Comparison of ENCODE assay signal across 22 cellular contexts in the genomic region with DNA sequence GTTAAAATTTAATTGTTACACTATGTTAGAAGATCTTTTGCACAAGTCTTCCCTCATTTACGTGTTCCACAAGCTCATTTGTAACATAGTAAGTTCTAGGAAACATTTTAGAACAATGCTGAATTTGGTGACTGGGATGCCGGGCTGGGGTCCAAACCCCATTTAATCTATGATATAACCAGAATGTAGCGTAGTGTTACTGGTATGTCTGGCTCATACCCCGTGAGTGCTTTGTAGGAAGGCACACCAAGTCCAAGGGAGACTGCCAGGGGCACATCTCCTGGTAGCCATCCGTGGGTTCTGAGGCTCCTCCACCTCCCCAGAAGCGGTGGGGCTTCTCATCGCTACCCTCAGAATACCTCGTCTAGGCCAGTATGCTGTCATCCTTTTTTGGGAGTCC. TPM values are rescaled to one million over a fixed set of nuclear protein-coding genes. Genes with fewer than 3 reads are reported as not detected.
DNase-seq lines count a peak whose midpoint lies in the region; ATAC-seq, FAIRE-seq and TF ChIP-seq lines count a peak whose summit lies in the region.
"Had no signal": no experiment of that assay in that cellular context is flagged by ENCODE, and none has a peak within 500 bp of the region (broad histone marks: within the 10 kb centered on the region; RNA-seq: fewer than 3 reads in every experiment).

No MANE protein-coding gene starts in this region.

- DNase-seq in activated CD4-positive, alpha-beta T cell treated with anti-CD3 and anti-CD28 coated beads, Interleukin-2, amount 10 ng/mL, durations not matched to agents 24 days and 14 days = peak; percentile 45
- no peak for DNase-seq in activated CD4-positive, alpha-beta T cell treated with anti-CD3 and anti-CD28 coated beads, Interleukin-2, amount 50 U/mL, for 48 hours
- no peak for DNase-seq in K562 (ENCODE audit: extremely low read depth in 1 of 4, low spot score in 3 of 4)
- peak; percentile 34 for DNase-seq in left ventricle myocardium superior
- DNase-seq in testis = peak; percentile 75
- DNase-seq in RCC 7860 (ENCODE audit: low spot score) = no peak
- no peak for DNase-seq in NCI-H510A (lab: John Stamatoyannopoulos, UW)
- no peak for DNase-seq in natural killer cell treated with Interleukin-12 subunit alpha and Interleukin-12 subunit beta and Interleukin-15 and Interleukin-18, amount 100 ng/mL, for 72 hours (ENCODE audit: low spot score)
- DNase-seq: BE2C; Caco-2; CD4-positive, alpha-beta T cell; GOT3; KG1; NCI-H1417; NCI-H187 treated with DMSO at 0.1 percent for 48 hours; NCI-H226; NCI-H524 treated with DMSO at 0.1 percent for 48 hours; SJCRH30 had no signal

- TF ChIP-seq EP300 in K562 (IDR thresholded peaks at IDR 0.05; ENCODE audit: low read length) = no peak

- no peaks in the 10 kb centered on the region for H3K79me2 ChIP-seq in K562 (ENCODE audit: control insufficient read depth, insufficient read depth, low read length)

- H3K27me3 Mint-ChIP-seq in activated CD4-positive, alpha-beta T cell treated with anti-CD3 and anti-CD28 coated beads, Interleukin-2, amount 10 ng/mL, durations not matched to agents 24 days and 14 days = no peaks in the 10 kb centered on the region
- H3K27me3 Mint-ChIP-seq in natural killer cell treated with Interleukin-12 subunit alpha and Interleukin-12 subunit beta and Interleukin-15 and Interleukin-18, amount 100 ng/mL, for 72 hours = no peaks in the 10 kb centered on the region
- H3K27me3 Mint-ChIP-seq: CD4-positive, alpha-beta T cell had no signal

- POLR2A ChIA-PET in K562 (lab: Yijun Ruan, JAX) = interaction anchor here (0.7 kb wide), 1 partner anchor 85 kb away, joined by 3 read pairs; no protein-coding TSS in a partner anchor

- H3K9me3 Mint-ChIP-seq in activated CD4-positive, alpha-beta T cell treated with anti-CD3 and anti-CD28 coated beads, Interleukin-2, amount 10 ng/mL, durations not matched to agents 24 days and 14 days = no peaks in the 10 kb centered on the region
- no peaks in the 10 kb centered on the region for H3K9me3 Mint-ChIP-seq in natural killer cell treated with Interleukin-12 subunit alpha and Interleukin-12 subunit beta and Interleukin-15 and Interleukin-18, amount 100 ng/mL, for 72 hours
- H3K9me3 Mint-ChIP-seq: CD4-positive, alpha-beta T cell had no signal

- H4K20me1 ChIP-seq in K562 (replicated peaks; ENCODE audit: control insufficient read depth, insufficient read depth, low read length) = no peaks in the 10 kb centered on the region

- no peak for TF ChIP-seq RAD21 in K562 (CRISPR knock-in tag; conservative IDR thresholded peaks at IDR 0.05 in 1 of 2, IDR thresholded peaks at IDR 0.05 in 1 of 2)

- H3K36me3 ChIP-seq in K562 (ENCODE audit: control insufficient read depth, insufficient read depth, low read length) (no peaks in the 10 kb centered on the region), testis (ENCODE audit: low read depth, missing control alignments) (no peaks in the 10 kb centered on the region)
- H3K36me3 ChIP-seq: BE2C, SJCRH30 had no signal

- BruUV-seq in K562 (replicated peaks; lab: Mats Ljungman, UMichigan) = no TSS peak

- in situ Hi-C loops in K562 (cut with MboI) = loop anchor here (10.0 to 25.0 kb wide), 2 partner anchors 446 to 893 kb away; no protein-coding TSS in a partner anchor

- FAIRE-seq in K562 (lab: Jason Lieb, UNC) (peak; percentile 44), RCC 7860 (lab: Jason Lieb, UNC) (no peak)
- FAIRE-seq: HepG2 had no signal

- no peak overlapping the region for H3K27ac Mint-ChIP-seq in activated CD4-positive, alpha-beta T cell treated with anti-CD3 and anti-CD28 coated beads, Interleukin-2, amount 10 ng/mL, durations not matched to agents 24 days and 14 days
- no peak overlapping the region for H3K27ac Mint-ChIP-seq in natural killer cell treated with Interleukin-12 subunit alpha and Interleukin-12 subunit beta and Interleukin-15 and Interleukin-18, amount 100 ng/mL, for 72 hours
- H3K27ac Mint-ChIP-seq: CD4-positive, alpha-beta T cell had no signal

- CTCF ChIA-PET in K562 (lab: Yijun Ruan, JAX; ENCODE audit: low intra/inter-chr PET ratio) = interaction anchor here (0.6 kb wide), 1 partner anchor 141 kb away, joined by 3 read pairs; no protein-coding TSS in a partner anchor

- no peak overlapping the region for H2AFZ ChIP-seq in K562 (ENCODE audit: low read depth, low read length)

- TF ChIP-seq CTCF in K562 (IDR thresholded peaks at IDR 0.05 in 2 of 3, conservative IDR thresholded peaks at IDR 0.05 in 1 of 3; ENCODE audit: insufficient read depth in 2 of 3, low read depth in 1 of 3, low read length in 3 of 3) = no peak
- no peak for TF ChIP-seq CTCF in testis (IDR thresholded peaks at IDR 0.05)

- intact Hi-C loops in activated CD4-positive, alpha-beta T cell treated with anti-CD3 and anti-CD28 coated beads, Interleukin-2, amount 10 ng/mL, durations not matched to agents 24 days and 14 days (cut with micrococcal nuclease) = no loop called here
- intact Hi-C loops in K562 (cut with micrococcal nuclease) (loop anchor here (10.0 kb wide), 1 partner anchor 144 kb away; no protein-coding TSS in a partner anchor), left ventricle myocardium superior (cut with micrococcal nuclease) (no loop called here), testis (cut with DNase I; ENCODE audit: low total_unique reads) (no loop called here)

- H3K27ac ChIP-seq in K562 (ENCODE audit: extremely low read depth, low read depth, low read length) (no peak overlapping the region), testis (no peak overlapping the region)
- H3K27ac ChIP-seq: 22Rv1, RWPE1, SJCRH30 had no signal

- H3K4me2 ChIP-seq in K562 (ENCODE audit: insufficient read depth, low read length) = no peak overlapping the region

- H3K36me3 Mint-ChIP-seq in activated CD4-positive, alpha-beta T cell treated with anti-CD3 and anti-CD28 coated beads, Interleukin-2, amount 10 ng/mL, durations not matched to agents 24 days and 14 days (ENCODE audit: low read depth) = peaks cover under 1% of the 10 kb centered on the region
- H3K36me3 Mint-ChIP-seq in natural killer cell treated with Interleukin-12 subunit alpha and Interleukin-12 subunit beta and Interleukin-15 and Interleukin-18, amount 100 ng/mL, for 72 hours = no peaks in the 10 kb centered on the region

- H3K27me3 ChIP-seq in K562 (ENCODE audit: control insufficient read depth in 2 of 2, insufficient read depth in 2 of 2, low read length in 2 of 2) (no peaks in the 10 kb centered on the region), testis (no peaks in the 10 kb centered on the region)
- H3K27me3 ChIP-seq: BE2C, SJCRH30 had no signal

- H3K9ac ChIP-seq in K562 (ENCODE audit: insufficient read depth in 1 of 2, low read depth in 2 of 2, low read length in 2 of 2) = no peak overlapping the region

- ATAC-seq in K562 (peak; percentile 19; the same call in 2 of the 3 replicates), left ventricle myocardium superior (peak; percentile 80)
- ATAC-seq in natural killer cell treated with Interleukin-12 subunit alpha and Interleukin-12 subunit beta and Interleukin-15 and Interleukin-18, amount 100 ng/mL, for 72 hours = no peak
- ATAC-seq: HCT116, HepG2 had no signal

- WGBS in K562 (ENCODE audit: insufficient coverage, low coverage, missing lambda C conversion rate) = 58% methylated on average over 8 of the region's 8 CpGs
- 51 to 58% methylated on average over 8 of the region's 8 CpGs for WGBS in testis, 2 donors

- TF ChIP-seq POLR2A in K562 (conservative IDR thresholded peaks at IDR 0.05) = no peak
- TF ChIP-seq POLR2A in testis (IDR thresholded peaks at IDR 0.05) = no peak

- H3K4me1 Mint-ChIP-seq in activated CD4-positive, alpha-beta T cell treated with anti-CD3 and anti-CD28 coated beads, Interleukin-2, amount 10 ng/mL, durations not matched to agents 24 days and 14 days = no peaks in the 10 kb centered on the region
- H3K4me1 Mint-ChIP-seq in natural killer cell treated with Interleukin-12 subunit alpha and Interleukin-12 subunit beta and Interleukin-15 and Interleukin-18, amount 100 ng/mL, for 72 hours (ENCODE audit: low read depth in 2 of 2) = no peaks in the 10 kb centered on the region

- no peaks in the 10 kb centered on the region for H3K9me1 ChIP-seq in K562 (ENCODE audit: control insufficient read depth, insufficient read depth, low read length)

- no peak overlapping the region for H3K4me3 ChIP-seq in K562
- H3K4me3 ChIP-seq in testis = no peak overlapping the region
- H3K4me3 ChIP-seq: SJCRH30 had no signal

- H3K9me3 ChIP-seq in K562 (replicated peaks; ENCODE audit: control insufficient read depth, insufficient read depth, low read depth, low read length) (no peaks in the 10 kb centered on the region), testis (no peaks in the 10 kb centered on the region)
- H3K9me3 ChIP-seq: BE2C, Caco-2, SJCRH30 had no signal

- H3K4me1 ChIP-seq in K562 (replicated peaks in 1 of 2; ENCODE audit: control insufficient read depth in 2 of 2, insufficient read depth in 2 of 2, low read length in 2 of 2) = no peaks in the 10 kb centered on the region; a peak in 2 of 5 replicates
- H3K4me1 ChIP-seq in testis = peaks cover 4% of the 10 kb centered on the region
- H3K4me1 ChIP-seq: BE2C, Caco-2, SJCRH30 had no signal

- no peak overlapping the region for H3K4me3 Mint-ChIP-seq in activated CD4-positive, alpha-beta T cell treated with anti-CD3 and anti-CD28 coated beads, Interleukin-2, amount 10 ng/mL, durations not matched to agents 24 days and 14 days
- no peak overlapping the region for H3K4me3 Mint-ChIP-seq in natural killer cell treated with Interleukin-12 subunit alpha and Interleukin-12 subunit beta and Interleukin-15 and Interleukin-18, amount 100 ng/mL, for 72 hours
- H3K4me3 Mint-ChIP-seq: CD4-positive, alpha-beta T cell had no signal

RNA-seq across cellular contexts. Expression of a gene that starts 21.3 kb away (rescaled TPM):
- 0.02 and 0.05 TPM in 2 replicates for total RNA-seq in activated CD4-positive, alpha-beta T cell treated with anti-CD3 and anti-CD28 coated beads, Interleukin-2, amount 10 ng/mL, durations not matched to agents 24 days and 14 days
- 0.05 and 0.37 TPM in 2 replicates for total RNA-seq in K562 (2011; cell fraction: chromatin; rRNA removed; ENCODE audit: low replicate concordance)
- 0.13 and 0.17 TPM in 2 replicates for total RNA-seq in K562 (2011; cell fraction: nucleolus; rRNA removed)
- total RNA-seq in K562 (2011; cell fraction: nucleoplasm; rRNA removed) = 0.23 and 0.37 TPM in 2 replicates
- total RNA-seq in K562 (2014; rRNA removed) (0.04 TPM in 1 of 2 replicates, not detected in the other), K562 (2014; rRNA removed; fragmentation: Illumina TruSeq; extraction: Trizol) (0.04 and 0.06 TPM in 2 replicates), K562 (2015; rRNA removed; fragmentation: Illumina TruSeq; extraction: Trizol) (0.04 and 0.08 TPM in 2 replicates), K562 (2021) (0.04 TPM in 2 replicates), left ventricle myocardium superior (0.30 TPM), testis (under 1 TPM; 0.43 to 0.47 TPM)
- polyA plus RNA-seq in K562 (2011; rRNA removed) (0.09 TPM in 1 of 2 replicates, not detected in the other), K562 (2014; fragmentation: Illumina TruSeq; extraction: Trizol) (0.08 and 0.09 TPM in 2 replicates), K562 (2014; fragmentation: Nextera tagmentation; extraction: Ambion mirVana) (not detected), K562 (2014; rRNA removed) (0.09 and 0.13 TPM in 2 replicates), testis (ENCODE audit: insufficient read depth, low read depth, low replicate concordance) (0.49 TPM)
- polyA plus RNA-seq in K562 (2011; cell fraction: cytosol; rRNA removed) = 0.03 and 0.13 TPM in 2 replicates
- 0.03 and 0.11 TPM in 2 replicates for polyA plus RNA-seq in K562 (2011; cell fraction: nucleus; rRNA removed)
- 0.03 and 0.17 TPM in 2 replicates for polyA plus RNA-seq in K562 (2012)
- polyA minus RNA-seq in K562 (2011; rRNA and poly(A)+ RNA removed) = 0.04 and 0.12 TPM in 2 replicates
- not detected in 2 replicates for polyA minus RNA-seq in K562 (2011; cell fraction: cytosol; rRNA and poly(A)+ RNA removed)
- under 0.01 TPM in 1 of 2 replicates, not detected in the other for polyA minus RNA-seq in K562 (2011; cell fraction: nucleus; rRNA and poly(A)+ RNA removed)
- under 1 TPM; 0.10 to 0.11 TPM for total RNA-seq in natural killer cell treated with Interleukin-12 subunit alpha and Interleukin-12 subunit beta and Interleukin-15 and Interleukin-18, amount 100 ng/mL, for 72 hours
- total RNA-seq: SJCRH30 had no signal

Comparison
In these comparisons a context has a peak if more than half of its experiments do, and no peak if none do; other contexts are left out.
1. DNase-seq: peak in activated CD4-positive, alpha-beta T cell treated with anti-CD3 and anti-CD28 coated beads, Interleukin-2, amount 10 ng/mL, durations not matched to agents 24 days and 14 days (single experiment), left ventricle myocardium superior (single experiment) and testis (single experiment); none in activated CD4-positive, alpha-beta T cell treated with anti-CD3 and anti-CD28 coated beads, Interleukin-2, amount 50 U/mL, for 48 hours (0 of 2), K562 (0 of 4), RCC 7860 (single experiment), NCI-H510A (single experiment) and natural killer cell treated with Interleukin-12 subunit alpha and Interleukin-12 subunit beta and Interleukin-15 and Interleukin-18, amount 100 ng/mL, for 72 hours (single experiment).
2. ATAC-seq: peak in K562 (single experiment) and left ventricle myocardium superior (single experiment); none in natural killer cell treated with Interleukin-12 subunit alpha and Interleukin-12 subunit beta and Interleukin-15 and Interleukin-18, amount 100 ng/mL, for 72 hours (0 of 2).